7 cellular contexts compared by ENCODE assay signal in the genomic region with DNA sequence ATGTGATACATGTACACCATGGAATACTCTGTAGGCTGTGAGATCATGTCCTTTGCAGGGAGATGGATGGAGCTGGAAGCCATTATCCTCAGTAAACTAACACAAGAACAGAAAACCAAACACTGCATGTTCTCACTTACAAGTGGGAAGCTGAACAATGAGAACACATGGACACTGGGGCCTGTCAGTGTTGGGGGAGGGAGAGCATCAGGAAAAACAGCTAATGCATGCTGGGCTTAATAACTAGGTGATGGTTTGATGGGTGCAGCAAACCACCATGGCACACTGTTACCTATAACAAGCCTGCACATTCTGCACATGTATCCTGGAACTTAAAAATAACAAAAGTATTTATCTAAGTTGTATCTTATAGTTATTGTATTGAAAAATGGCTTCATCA. TPM values are rescaled to one million over a fixed set of nuclear protein-coding genes. Genes with fewer than 3 reads are reported as not detected.
DNase-seq lines count a peak whose midpoint lies in the region; ATAC-seq lines count a peak whose summit lies in the region.
"Not testable (repeated sequence)": the region's sequence is repeated elsewhere in the genome, so short reads cannot be mapped to it uniquely, and the experiment has no call there.

No MANE protein-coding gene starts in this region.

- not testable (repeated sequence) for H3K4me3 Mint-ChIP-seq in CD8-positive, alpha-beta memory T cell; activated naive CD8-positive, alpha-beta T cell; memory B cell

- H3K27me3 ChIP-seq in CD8-positive, alpha-beta memory T cell (ENCODE audit: insufficient read depth, low read length, poor library complexity, severe bottlenecking): not testable (repeated sequence)

- DNase-seq in CD8-positive, alpha-beta memory T cell; memory B cell (ENCODE audit: low spot score in 2 of 2): not testable (repeated sequence)
- peak; percentile 20 for DNase-seq in DMS53 (lab: John Stamatoyannopoulos, UW)
- peak; percentile 58 for DNase-seq in NCI-H146 treated with DMSO at 0.1 percent for 48 hours (lab: John Stamatoyannopoulos, UW; ENCODE audit: unreplicated experiment)
- peak; percentile 2 for DNase-seq in NCI-H2227 (lab: John Stamatoyannopoulos, UW; ENCODE audit: unreplicated experiment)
- DNase-seq in NCI-H748 (lab: John Stamatoyannopoulos, UW; ENCODE audit: unreplicated experiment): peak; percentile 41

- CTCF ChIA-PET in CD8-positive, alpha-beta memory T cell (lab: Charles Lee): not testable (repeated sequence)

- H3K36me3 Mint-ChIP-seq in CD8-positive, alpha-beta memory T cell; activated naive CD8-positive, alpha-beta T cell; memory B cell: not testable (repeated sequence)

- not testable (repeated sequence) for H3K27ac ChIP-seq in CD8-positive, alpha-beta memory T cell (ENCODE audit: low read depth, low read length)

- peak overlapping the region in 7 of 8 donors; percentile 39 to 91 (median 70) for H3K27ac Mint-ChIP-seq in CD8-positive, alpha-beta memory T cell
- peak overlapping the region; percentile 64 for H3K27ac Mint-ChIP-seq in activated naive CD8-positive, alpha-beta T cell
- H3K27ac Mint-ChIP-seq in memory B cell: peak overlapping the region; percentile 41

- ATAC-seq in memory B cell (ENCODE audit: low read depth): not testable (repeated sequence)

- H3K36me3 ChIP-seq in CD8-positive, alpha-beta memory T cell (ENCODE audit: insufficient read depth, low read length): not testable (repeated sequence)

- H3K4me1 ChIP-seq in CD8-positive, alpha-beta memory T cell (ENCODE audit: insufficient read depth, low read length): not testable (repeated sequence)

- not testable (repeated sequence) for H3K27me3 Mint-ChIP-seq in CD8-positive, alpha-beta memory T cell; activated naive CD8-positive, alpha-beta T cell; memory B cell

- peaks cover 28 to 38% (median 36%) of the 10 kb centered on the region in 3 donors for H3K4me1 Mint-ChIP-seq in CD8-positive, alpha-beta memory T cell
- peaks cover 21% of the 10 kb centered on the region for H3K4me1 Mint-ChIP-seq in activated naive CD8-positive, alpha-beta T cell (ENCODE audit: low read depth)
- peaks cover 17% of the 10 kb centered on the region for H3K4me1 Mint-ChIP-seq in memory B cell

- H3K9me3 ChIP-seq in CD8-positive, alpha-beta memory T cell (ENCODE audit: low read length): not testable (repeated sequence)

- POLR2A ChIA-PET in CD8-positive, alpha-beta memory T cell (lab: Charles Lee): not testable (repeated sequence)

- H3K4me3 ChIP-seq in CD8-positive, alpha-beta memory T cell (ENCODE audit: low read length): not testable (repeated sequence)

- not testable (repeated sequence) for H3K9me3 Mint-ChIP-seq in CD8-positive, alpha-beta memory T cell; activated naive CD8-positive, alpha-beta T cell (ENCODE audit: low read depth); memory B cell

RNA-seq across cellular contexts. Expression of gene RAPGEF2, which starts 13.8 kb away (rescaled TPM):
- total RNA-seq in CD8-positive, alpha-beta memory T cell: 10 to 100 TPM; 29.2 to 34.3 TPM
- polyA plus RNA-seq in CD8-positive, alpha-beta memory T cell: 1.0 TPM
